ENCODE assay signal across 8 cellular contexts in genomic region chr17:7914771-7915610, GRCh38. TPM values are rescaled to one million over a fixed set of nuclear protein-coding genes. Genes with fewer than 3 reads are reported as not detected.
DNase-seq lines count a peak whose midpoint lies in the region; ATAC-seq and TF ChIP-seq lines count a peak whose summit lies in the region.

No MANE protein-coding gene starts in this region.

- H3K27me3 ChIP-seq in HUES48 (ENCODE audit: control insufficient read depth, insufficient read depth, low read length) (peaks cover 34% of the 10 kb centered on the region), spleen (replicated peaks in 1 of 7) (no peaks in the 10 kb centered on the region)

- WGBS in spleen, 5 donors = 17 to 32% (median 20%) methylated on average over 10 to 20 of the region's 20 CpGs

- H3K4me1 ChIP-seq in HUES48 (ENCODE audit: control insufficient read depth, insufficient read depth, low read length) = peaks cover 5% of the 10 kb centered on the region; the same call in 1 of the 2 replicates
- peaks cover 12 to 38% (median 27%) of the 10 kb centered on the region in 6 donors for H3K4me1 ChIP-seq in spleen

- intact Hi-C loops in spleen (cut with DNase I; ENCODE audit: low total_unique reads) = loop anchor here (5.0 kb wide), 1 partner anchor 142 kb away; no protein-coding TSS in a partner anchor

- ATAC-seq in GM18520 (IDR thresholded peaks at IDR 0.05; ENCODE audit: unreplicated experiment) (peak; percentile 14), HG03520 (IDR thresholded peaks at IDR 0.05; ENCODE audit: unreplicated experiment) (no peak), GM21526 (IDR thresholded peaks at IDR 0.05; ENCODE audit: low FRiP score, unreplicated experiment) (no peak)
- no peak for ATAC-seq in activated naive CD8-positive, alpha-beta T cell treated with anti-CD3 and anti-CD28 coated beads, Interleukin-2, amount 50 U/mL, for 24 hours

- no peak overlapping the region for H3K27ac ChIP-seq in HUES48 (ENCODE audit: low read depth, low read length)
- H3K27ac ChIP-seq in spleen = peak overlapping the region; percentile 83 to 94 (median 92)

- TF ChIP-seq POLR2A in spleen (IDR thresholded peaks at IDR 0.05) = no peak

- H3K9ac ChIP-seq in HUES48 (ENCODE audit: low read depth, low read length) = no peak overlapping the region

- H3K27me3 Mint-ChIP-seq in activated naive CD8-positive, alpha-beta T cell treated with anti-CD3 and anti-CD28 coated beads, Interleukin-2, amount 50 U/mL, for 24 hours = no peaks in the 10 kb centered on the region

- H3K4me3 ChIP-seq in HUES48 (ENCODE audit: low read depth, low read length) (peak overlapping the region; percentile 63), iPS-11a (ENCODE audit: low read depth, low read length) (peak overlapping the region; percentile 43), spleen (peak overlapping the region; percentile 64 to 78 (median 76))

- 0 out of 2 replicates have a peak, but pooled peaks cover 5% of the 10 kb centered on the region for H3K36me3 ChIP-seq in HUES48 (ENCODE audit: control insufficient read depth, insufficient read depth, low read length)
- peaks cover 0 to 26% (median 22%) of the 10 kb centered on the region in 6 donors for H3K36me3 ChIP-seq in spleen

- peaks cover 36% of the 10 kb centered on the region for H3K4me1 Mint-ChIP-seq in activated naive CD8-positive, alpha-beta T cell treated with anti-CD3 and anti-CD28 coated beads, Interleukin-2, amount 50 U/mL, for 24 hours

- no peak for TF ChIP-seq CTCF in spleen (IDR thresholded peaks at IDR 0.05 in 8 of 11, conservative IDR thresholded peaks at IDR 0.05 in 3 of 11)

- H3K4me3 Mint-ChIP-seq in activated naive CD8-positive, alpha-beta T cell treated with anti-CD3 and anti-CD28 coated beads, Interleukin-2, amount 50 U/mL, for 24 hours = peak overlapping the region; percentile 88

- no peaks in the 10 kb centered on the region for H3K9me3 Mint-ChIP-seq in activated naive CD8-positive, alpha-beta T cell treated with anti-CD3 and anti-CD28 coated beads, Interleukin-2, amount 50 U/mL, for 24 hours

- peak overlapping the region; percentile 90 for H3K27ac Mint-ChIP-seq in activated naive CD8-positive, alpha-beta T cell treated with anti-CD3 and anti-CD28 coated beads, Interleukin-2, amount 50 U/mL, for 24 hours

- no peak for DNase-seq in activated naive CD8-positive, alpha-beta T cell treated with anti-CD3 and anti-CD28 coated beads, Interleukin-2, amount 50 U/mL, for 24 hours
- DNase-seq in spleen (no peak), NCI-H2227 (lab: John Stamatoyannopoulos, UW; ENCODE audit: unreplicated experiment) (no peak)

- no peaks in the 10 kb centered on the region for H3K9me3 ChIP-seq in HUES48 (ENCODE audit: control insufficient read depth, insufficient read depth, low read length)
- H3K9me3 ChIP-seq in spleen = no peaks in the 10 kb centered on the region

- peaks cover 11% of the 10 kb centered on the region for H3K36me3 Mint-ChIP-seq in activated naive CD8-positive, alpha-beta T cell treated with anti-CD3 and anti-CD28 coated beads, Interleukin-2, amount 50 U/mL, for 24 hours (ENCODE audit: low read depth)

RNA-seq across cellular contexts. Expression of gene RNF227, which starts 1.1 kb away (rescaled TPM):
- total RNA-seq in spleen = 10 to 100 TPM in 1 of 7 donors, 1 to 10 TPM in 6; 2.5 to 20.7 (median 3.4) TPM
- 1 to 10 TPM; 2.4 to 4.0 (median 3.8) TPM for polyA plus RNA-seq in spleen

RNA-seq across cellular contexts. Expression of gene KCNAB3, which starts 14.7 kb away (rescaled TPM):
- 1 to 10 TPM; 1.1 to 6.3 (median 4.2) TPM for total RNA-seq in spleen
- 1 to 10 TPM; 2.3 to 5.6 (median 2.9) TPM for polyA plus RNA-seq in spleen

RNA-seq across cellular contexts. Expression of gene TRAPPC1, which starts 16.8 kb away (rescaled TPM):
- 100 to 1,000 TPM in 3 of 7 donors, 10 to 100 TPM in 4; 71.1 to 120 (median 98.9) TPM for total RNA-seq in spleen
- 100 to 1,000 TPM; 128 to 172 (median 135) TPM for polyA plus RNA-seq in spleen

RNA-seq across cellular contexts. Expression of gene CNTROB, which starts 17.0 kb away (rescaled TPM):
- 10 to 100 TPM; 22.6 to 27.0 (median 25.2) TPM for total RNA-seq in spleen
- polyA plus RNA-seq in spleen = 10 to 100 TPM; 19.6 to 27.1 (median 24.2) TPM

RNA-seq across cellular contexts. Expression of gene CHD3, which starts 26.4 kb away (rescaled TPM):
- total RNA-seq in spleen = 100 to 1,000 TPM in 2 of 7 donors, 10 to 100 TPM in 5; 60.9 to 117 (median 83.6) TPM
- 10 to 100 TPM; 37.0 to 84.3 (median 71.8) TPM for polyA plus RNA-seq in spleen
